ENCODE assay signal across 19 cellular contexts in the genomic region with DNA sequence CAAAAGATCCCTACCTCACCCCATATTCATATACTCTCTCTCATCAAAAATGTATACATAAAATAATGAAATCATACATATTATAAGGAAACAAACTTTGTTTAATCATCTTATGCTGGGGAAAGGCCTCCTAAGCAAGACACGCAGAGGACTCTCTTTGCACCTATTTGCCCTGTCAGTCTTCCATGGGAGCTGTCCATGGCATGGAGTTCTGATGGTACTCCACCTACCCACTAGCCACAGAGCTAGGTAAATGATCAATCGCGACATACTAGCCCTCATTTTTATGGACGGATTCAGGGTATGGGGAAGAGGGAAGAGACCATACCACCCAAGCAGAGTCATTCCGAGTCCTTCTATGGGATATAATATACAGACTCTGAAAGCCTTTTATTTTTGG.
DNase-seq lines count a peak whose midpoint lies in the region; ATAC-seq, FAIRE-seq and TF ChIP-seq lines count a peak whose summit lies in the region.
"Had no signal": no experiment of that assay in that cellular context is flagged by ENCODE, and none has a peak within 500 bp of the region (broad histone marks: within the 10 kb centered on the region; RNA-seq: fewer than 3 reads in every experiment).

No MANE protein-coding gene starts in this region.

- H3K27me3 ChIP-seq in liver (ENCODE audit: control insufficient read depth in 4 of 4, insufficient read depth in 4 of 4, low read length in 3 of 4) (no peaks in the 10 kb centered on the region), right lobe of liver (no peaks in the 10 kb centered on the region), GM12878 (replicated peaks in 1 of 2; ENCODE audit: control insufficient read depth in 2 of 2, insufficient read depth in 2 of 2, low read length in 1 of 2) (peaks cover 0 to 2% of the 10 kb centered on the region in 2 experiments; a peak in 1 of 4 replicates), mesendoderm (ENCODE audit: insufficient read depth, low read length, poor library complexity) (no peaks in the 10 kb centered on the region)

- CTCF ChIA-PET in GM12878 (lab: Yijun Ruan, JAX) = no interaction called here

- H2AFZ ChIP-seq in GM12878 (ENCODE audit: control insufficient read depth, low read depth, low read length) = no peak overlapping the region
- H2AFZ ChIP-seq: GM23248 had no signal

- WGBS in liver = 62% methylated on average over 5 of the region's 5 CpGs
- WGBS in right lobe of liver (ENCODE audit: insufficient coverage, low coverage, low lambda C conversion rate, missing lambda C conversion rate) = 70% methylated on average over 4 of the region's 5 CpGs
- WGBS in GM12878 (ENCODE audit: insufficient coverage, insufficient replicate concordance, low lambda C conversion rate, missing lambda C conversion rate) = 50% methylated on average over 5 of the region's 5 CpGs
- WGBS in mesendoderm (ENCODE audit: extremely low coverage, insufficient coverage, low lambda C conversion rate) = no CpG with 5 or more reads among the region's 5 CpGs

- H3K79me1 ChIP-seq in mesendoderm (ENCODE audit: low read length) = peaks cover 3% of the 10 kb centered on the region

- H3K4me2 ChIP-seq in GM12878 (ENCODE audit: control insufficient read depth, insufficient read depth) (no peak overlapping the region), mesendoderm (ENCODE audit: low read length) (no peak overlapping the region)

- no TSS peak for BruUV-seq in GM12878 (replicated peaks; lab: Mats Ljungman, UMichigan)

- H3K4ac ChIP-seq in mesendoderm (ENCODE audit: low read depth, low read length) = no peak overlapping the region

- TF ChIP-seq POLR2A in right lobe of liver (IDR thresholded peaks at IDR 0.05) (no peak), GM12878 (IDR thresholded peaks at IDR 0.05; ENCODE audit: low read depth, low read length) (no peak)

- H3K27ac ChIP-seq in liver (ENCODE audit: low read depth in 1 of 2, low read length in 2 of 2) = no peak overlapping the region
- no peak overlapping the region for H3K27ac ChIP-seq in right lobe of liver
- no peak overlapping the region for H3K27ac ChIP-seq in GM12878 (ENCODE audit: control insufficient read depth, insufficient read depth)
- no peak overlapping the region for H3K27ac ChIP-seq in mesendoderm (ENCODE audit: low read depth, low read length)
- H3K27ac ChIP-seq: 22Rv1, GM23248 had no signal

- no peak for TF ChIP-seq RAD21 in liver (IDR thresholded peaks at IDR 0.05)
- no peak for TF ChIP-seq RAD21 in GM12878 (IDR thresholded peaks at IDR 0.05; ENCODE audit: insufficient read depth, low read depth, low read length)

- ATAC-seq in right lobe of liver (no peak), GM12878 (no peak)

- no peak overlapping the region for H3K9ac ChIP-seq in liver (ENCODE audit: low read depth in 1 of 2, low read length in 2 of 2)
- H3K9ac ChIP-seq in GM12878 (ENCODE audit: control insufficient read depth, insufficient read depth, low read length) = no peak overlapping the region
- H3K9ac ChIP-seq in mesendoderm (ENCODE audit: low read length) = no peak overlapping the region
- H3K9ac ChIP-seq: GM23248 had no signal

- SMC1A ChIA-PET in GM12878 (lab: Charles Lee; ENCODE audit: uncharacterized antibody, unreplicated experiment) = no interaction called here

- intact Hi-C loops in right lobe of liver (cut with DNase I) (no loop called here), GM12878 (cut with micrococcal nuclease; ENCODE audit: unreplicated experiment) (no loop called here)

- no peak overlapping the region for H3K4me3 ChIP-seq in liver (ENCODE audit: low read depth in 1 of 3, low read length in 3 of 3)
- no peak overlapping the region for H3K4me3 ChIP-seq in right lobe of liver
- no peak overlapping the region for H3K4me3 ChIP-seq in GM12878
- no peak overlapping the region for H3K4me3 ChIP-seq in mesendoderm (ENCODE audit: low read length)
- H3K4me3 ChIP-seq: GM23248 had no signal

- DNase-seq in right lobe of liver (no peak), GM12878 (ENCODE audit: low read depth, low spot score) (no peak), mesendoderm (peak; percentile 15), GM19240 (ENCODE audit: insufficient read length, low spot score) (no peak), activated gamma-delta T cell treated with Interleukin-2 at 50 U/mL for 16 hours (no peak)
- DNase-seq: C1 segment of cervical spinal cord; Calu3; CD4-positive, alpha-beta memory T cell; COR-L47; DMS53; DMS79 treated with DMSO at 0.1 percent for 48 hours; GF-D8; GM23248; H9; HFFc6 had no signal

- H2BK15ac ChIP-seq in mesendoderm (replicated peaks; ENCODE audit: low read depth) = no peak overlapping the region

- no peak overlapping the region for H3K56ac ChIP-seq in mesendoderm (ENCODE audit: low read length)

- RAD21 ChIA-PET in GM12878 (lab: Charles Lee; ENCODE audit: unreplicated experiment) = no interaction called here

- H3K23ac ChIP-seq in mesendoderm (ENCODE audit: low read length) = no peak overlapping the region

- H3K36me3 ChIP-seq in liver (ENCODE audit: control insufficient read depth in 4 of 4, insufficient read depth in 3 of 4, low read depth in 1 of 4, low read length in 3 of 4) = no peaks in the 10 kb centered on the region
- H3K36me3 ChIP-seq in right lobe of liver = no peaks in the 10 kb centered on the region
- no peaks in the 10 kb centered on the region for H3K36me3 ChIP-seq in GM12878 (ENCODE audit: control insufficient read depth in 2 of 2, insufficient read depth in 2 of 2, low read length in 1 of 2)
- no peaks in the 10 kb centered on the region for H3K36me3 ChIP-seq in mesendoderm (ENCODE audit: control insufficient read depth, insufficient read depth, low read length)

- POLR2A ChIA-PET in GM12878 (lab: Charles Lee) = no interaction called here

- H3K18ac ChIP-seq in mesendoderm (ENCODE audit: low read length) = no peak overlapping the region

- H2AK5ac ChIP-seq in mesendoderm (ENCODE audit: low read length) = no peak overlapping the region

- no peak for FAIRE-seq in GM12878 (lab: Jason Lieb, UNC)
- FAIRE-seq: A204.1, GM12892 had no signal

- no peaks in the 10 kb centered on the region for H3K79me2 ChIP-seq in GM12878 (ENCODE audit: control insufficient read depth, insufficient read depth, low read length)
- H3K79me2 ChIP-seq in mesendoderm (ENCODE audit: control insufficient read depth, insufficient read depth, low read length) = peaks cover 1% of the 10 kb centered on the region

- no peak for TF ChIP-seq EP300 in GM12878 (IDR thresholded peaks at IDR 0.05; ENCODE audit: borderline replicate concordance in 1 of 2, control insufficient read depth in 1 of 2, low read depth in 2 of 2, low read length in 2 of 2)

- H4K8ac ChIP-seq in mesendoderm (ENCODE audit: low read depth, low read length) = no peak overlapping the region

- no peaks in the 10 kb centered on the region for H4K20me1 ChIP-seq in GM12878 (ENCODE audit: control insufficient read depth, insufficient read depth)

- no peak overlapping the region for H4K5ac ChIP-seq in mesendoderm (ENCODE audit: low read length)

- no peak overlapping the region for H2BK120ac ChIP-seq in mesendoderm (ENCODE audit: low read depth, low read length)

- no peak for TF ChIP-seq CTCF in liver (IDR thresholded peaks at IDR 0.05; ENCODE audit: low read depth, low read length, missing input control)
- no peak for TF ChIP-seq CTCF in right lobe of liver (IDR thresholded peaks at IDR 0.05)
- no peak for TF ChIP-seq CTCF in GM12878 (IDR thresholded peaks at IDR 0.05 in 2 of 3, conservative IDR thresholded peaks at IDR 0.05 in 1 of 3; ENCODE audit: control insufficient read depth in 2 of 3, extremely low read depth in 1 of 3, insufficient read depth in 1 of 3, low read depth in 3 of 3, low read length in 3 of 3)

- H3K4me1 ChIP-seq in liver (ENCODE audit: control insufficient read depth in 4 of 4, insufficient read depth in 4 of 4, low read length in 3 of 4) (no peaks in the 10 kb centered on the region), right lobe of liver (no peaks in the 10 kb centered on the region), GM12878 (ENCODE audit: control insufficient read depth, insufficient read depth, low read length) (no peaks in the 10 kb centered on the region), mesendoderm (ENCODE audit: control insufficient read depth, low read depth, low read length) (peaks cover 17% of the 10 kb centered on the region)

- in situ Hi-C loops in GM12878 (cut with MboI) = no loop called here

- no peak overlapping the region for H2BK5ac ChIP-seq in mesendoderm (ENCODE audit: low read length)

- no peaks in the 10 kb centered on the region for H3K9me3 ChIP-seq in liver (ENCODE audit: control insufficient read depth in 4 of 4, low read length in 3 of 4)
- no peaks in the 10 kb centered on the region for H3K9me3 ChIP-seq in right lobe of liver
- H3K9me3 ChIP-seq in GM12878 (replicated peaks; ENCODE audit: control insufficient read depth, insufficient read depth, low read length) = no peaks in the 10 kb centered on the region

TF ChIP-seq in GM12878, 131 proteins besides CTCF, POLR2A, EP300 and RAD21 (continues in another document):
- TF ChIP-seq SUPT20H (IDR thresholded peaks at IDR 0.05; ENCODE audit: borderline replicate concordance, control insufficient read depth, low read depth, low read length) (no peak), RB1 (IDR thresholded peaks at IDR 0.05; ENCODE audit: borderline replicate concordance) (no peak), IKZF2 (IDR thresholded peaks at IDR 0.05) (no peak)
- TF ChIP-seq, protein P1, sequence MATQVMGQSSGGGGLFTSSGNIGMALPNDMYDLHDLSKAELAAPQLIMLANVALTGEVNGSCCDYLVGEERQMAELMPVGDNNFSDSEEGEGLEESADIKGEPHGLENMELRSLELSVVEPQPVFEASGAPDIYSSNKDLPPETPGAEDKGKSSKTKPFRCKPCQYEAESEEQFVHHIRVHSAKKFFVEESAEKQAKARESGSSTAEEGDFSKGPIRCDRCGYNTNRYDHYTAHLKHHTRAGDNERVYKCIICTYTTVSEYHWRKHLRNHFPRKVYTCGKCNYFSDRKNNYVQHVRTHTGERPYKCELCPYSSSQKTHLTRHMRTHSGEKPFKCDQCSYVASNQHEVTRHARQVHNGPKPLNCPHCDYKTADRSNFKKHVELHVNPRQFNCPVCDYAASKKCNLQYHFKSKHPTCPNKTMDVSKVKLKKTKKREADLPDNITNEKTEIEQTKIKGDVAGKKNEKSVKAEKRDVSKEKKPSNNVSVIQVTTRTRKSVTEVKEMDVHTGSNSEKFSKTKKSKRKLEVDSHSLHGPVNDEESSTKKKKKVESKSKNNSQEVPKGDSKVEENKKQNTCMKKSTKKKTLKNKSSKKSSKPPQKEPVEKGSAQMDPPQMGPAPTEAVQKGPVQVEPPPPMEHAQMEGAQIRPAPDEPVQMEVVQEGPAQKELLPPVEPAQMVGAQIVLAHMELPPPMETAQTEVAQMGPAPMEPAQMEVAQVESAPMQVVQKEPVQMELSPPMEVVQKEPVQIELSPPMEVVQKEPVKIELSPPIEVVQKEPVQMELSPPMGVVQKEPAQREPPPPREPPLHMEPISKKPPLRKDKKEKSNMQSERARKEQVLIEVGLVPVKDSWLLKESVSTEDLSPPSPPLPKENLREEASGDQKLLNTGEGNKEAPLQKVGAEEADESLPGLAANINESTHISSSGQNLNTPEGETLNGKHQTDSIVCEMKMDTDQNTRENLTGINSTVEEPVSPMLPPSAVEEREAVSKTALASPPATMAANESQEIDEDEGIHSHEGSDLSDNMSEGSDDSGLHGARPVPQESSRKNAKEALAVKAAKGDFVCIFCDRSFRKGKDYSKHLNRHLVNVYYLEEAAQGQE (IDR thresholded peaks at IDR 0.05; ENCODE audit: low read depth, low read length) = peak; percentile 66; the same call in 1 of the 2 replicates
